Comparison of ENCODE assay signal across 10 cellular contexts in the genomic region with DNA sequence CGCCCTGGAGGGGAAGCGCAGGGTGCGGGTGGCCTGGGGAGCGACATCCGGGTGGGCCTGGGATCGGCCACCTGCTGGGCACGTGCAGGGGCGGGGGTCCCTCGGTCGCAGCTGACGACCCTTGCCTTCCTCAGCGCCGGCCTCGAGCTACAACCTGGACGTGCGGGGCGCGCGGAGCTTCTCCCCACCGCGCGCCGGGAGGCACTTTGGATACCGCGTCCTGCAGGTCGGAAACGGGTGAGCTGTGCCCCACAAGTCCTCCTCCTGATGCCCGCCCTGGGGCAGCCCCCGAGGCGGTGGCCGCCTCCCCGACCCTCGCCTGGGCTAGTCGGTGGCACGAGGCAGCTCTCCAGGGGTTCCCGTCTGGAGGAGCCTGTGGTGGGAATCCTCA. TPM values are rescaled to one million over a fixed set of nuclear protein-coding genes. Genes with fewer than 3 reads are reported as not detected.
DNase-seq lines count a peak whose midpoint lies in the region; ATAC-seq and TF ChIP-seq lines count a peak whose summit lies in the region.
"Had no signal": no experiment of that assay in that cellular context is flagged by ENCODE, and none has a peak within 500 bp of the region (broad histone marks: within the 10 kb centered on the region; RNA-seq: fewer than 3 reads in every experiment).

No MANE protein-coding gene starts in this region.

- peak overlapping the region in 3 of 4 donors; percentile 21 to 51 (median 30) for H3K4me3 ChIP-seq in esophagus squamous epithelium

- no peaks in the 10 kb centered on the region for H3K27me3 Mint-ChIP-seq in activated T-cell treated with anti-CD3 and anti-CD28 coated beads, Interleukin-2, amount 50 U/mL, for 4 hours (ENCODE audit: low read depth)
- no peaks in the 10 kb centered on the region for H3K27me3 Mint-ChIP-seq in T-helper 2 cell treated with Interferon-gamma antibody and Interleukin-4, amounts not matched to agents 5 μg/mL and 100 μg/mL, for 36 hours (ENCODE audit: low read depth)

- no peak for TF ChIP-seq CTCF in esophagus squamous epithelium (IDR thresholded peaks at IDR 0.05)

- H3K27me3 ChIP-seq in esophagus squamous epithelium, result peaks cover 0 to 36% (median 4%) of the 10 kb centered on the region in 4 donors

- peak overlapping the region; percentile 96 for H3K27ac Mint-ChIP-seq in T-helper 2 cell treated with Interferon-gamma antibody and Interleukin-4, amounts not matched to agents 5 μg/mL and 100 μg/mL, for 36 hours

- intact Hi-C loops in esophagus squamous epithelium (cut with DNase I), result no loop called here

- no peaks in the 10 kb centered on the region for H3K36me3 ChIP-seq in esophagus squamous epithelium

- 20% methylated on average over 1 of the region's 36 CpGs; no CpG with 5 or more reads in 1 of the 2 donors for WGBS in esophagus squamous epithelium, 2 donors

- peaks cover 70% of the 10 kb centered on the region for H3K4me1 Mint-ChIP-seq in activated T-cell treated with anti-CD3 and anti-CD28 coated beads, Interleukin-2, amount 50 U/mL, for 4 hours (ENCODE audit: low read depth)
- peaks cover 47% of the 10 kb centered on the region for H3K4me1 Mint-ChIP-seq in T-helper 2 cell treated with Interferon-gamma antibody and Interleukin-4, amounts not matched to agents 5 μg/mL and 100 μg/mL, for 36 hours (ENCODE audit: low read depth)

- no peak for ATAC-seq in activated T-cell treated with anti-CD3 and anti-CD28 coated beads, Interleukin-2, amount 50 U/mL, for 4 hours
- no peak for ATAC-seq in GM19395 (IDR thresholded peaks at IDR 0.05; ENCODE audit: unreplicated experiment)

- H3K9me3 ChIP-seq in esophagus squamous epithelium, result no peaks in the 10 kb centered on the region

- H3K4me1 ChIP-seq in esophagus squamous epithelium, result peaks cover 0 to 4% (median 3%) of the 10 kb centered on the region in 3 donors

- peak overlapping the region in 3 of 4 donors; percentile 10 to 57 (median 54) for H3K27ac ChIP-seq in esophagus squamous epithelium
- peak overlapping the region; percentile 17 for H3K27ac ChIP-seq in temporal lobe (ENCODE audit: low read depth, low read length)

- DNase-seq in activated T-cell treated with anti-CD3 and anti-CD28 coated beads, Interleukin-2, amount 50 U/mL, for 4 hours, result no peak
- DNase-seq in activated T-cell treated with anti-CD3 and anti-CD28 coated beads for 4 hours (no peak), esophagus squamous epithelium (lab: John Stamatoyannopoulos, UW) (no peak), GOT3 (lab: John Stamatoyannopoulos, UW) (no peak)
- DNase-seq in T-helper 2 cell treated with Interferon-gamma antibody and Interleukin-4, amounts not matched to agents 5 μg/mL and 100 μg/mL, for 36 hours (ENCODE audit: low spot score), result no peak
- DNase-seq in activated CD8-positive, alpha-beta memory T cell treated with anti-CD3 and anti-CD28 coated beads, Interleukin-2, amount 50 U/mL, for 48 hours, result no peak
- DNase-seq: glutamatergic neuron, NCI-H187 had no signal

- peaks cover 17% of the 10 kb centered on the region for H3K36me3 Mint-ChIP-seq in activated T-cell treated with anti-CD3 and anti-CD28 coated beads, Interleukin-2, amount 50 U/mL, for 4 hours (ENCODE audit: insufficient read depth)
- peaks cover 58% of the 10 kb centered on the region for H3K36me3 Mint-ChIP-seq in T-helper 2 cell treated with Interferon-gamma antibody and Interleukin-4, amounts not matched to agents 5 μg/mL and 100 μg/mL, for 36 hours (ENCODE audit: low read depth)

- no peak for TF ChIP-seq POLR2A in esophagus squamous epithelium (IDR thresholded peaks at IDR 0.05)

- peak overlapping the region; percentile 94 for H3K4me3 Mint-ChIP-seq in activated T-cell treated with anti-CD3 and anti-CD28 coated beads, Interleukin-2, amount 50 U/mL, for 4 hours
- H3K4me3 Mint-ChIP-seq in T-helper 2 cell treated with Interferon-gamma antibody and Interleukin-4, amounts not matched to agents 5 μg/mL and 100 μg/mL, for 36 hours, result peak overlapping the region; percentile 97

- H3K9me3 Mint-ChIP-seq in activated T-cell treated with anti-CD3 and anti-CD28 coated beads, Interleukin-2, amount 50 U/mL, for 4 hours, result peaks cover 3% of the 10 kb centered on the region
- no peaks in the 10 kb centered on the region for H3K9me3 Mint-ChIP-seq in T-helper 2 cell treated with Interferon-gamma antibody and Interleukin-4, amounts not matched to agents 5 μg/mL and 100 μg/mL, for 36 hours

RNA-seq across cellular contexts. Expression of a gene that starts 1.5 kb away (rescaled TPM):
- 100 to 1,000 TPM; 193 to 259 (median 220) TPM for total RNA-seq in activated T-cell treated with anti-CD3 and anti-CD28 coated beads, Interleukin-2, amount 50 U/mL, for 4 hours
- 1 to 10 TPM; 1.3 to 4.4 (median 2.4) TPM for total RNA-seq in esophagus squamous epithelium
- total RNA-seq in temporal lobe, result 1.2 TPM

RNA-seq across cellular contexts. Expression of a gene that starts 28.4 kb away (rescaled TPM):
- 10 to 100 TPM; 64.5 to 69.1 (median 67.1) TPM for total RNA-seq in activated T-cell treated with anti-CD3 and anti-CD28 coated beads, Interleukin-2, amount 50 U/mL, for 4 hours
- total RNA-seq in esophagus squamous epithelium, result 10 to 100 TPM; 17.7 to 23.5 (median 19.7) TPM
- total RNA-seq in temporal lobe, result 12.0 TPM

RNA-seq across cellular contexts. Expression of a gene that starts 44.2 kb away (rescaled TPM):
- 100 to 1,000 TPM; 226 to 283 (median 250) TPM for total RNA-seq in activated T-cell treated with anti-CD3 and anti-CD28 coated beads, Interleukin-2, amount 50 U/mL, for 4 hours
- total RNA-seq in esophagus squamous epithelium, result 10 to 100 TPM in 3 of 4 donors, 1 to 10 TPM in 1; 7.4 to 28.6 (median 22.7) TPM
- total RNA-seq in temporal lobe, result 36.1 TPM

RNA-seq across cellular contexts. Expression of a gene that starts 52.3 kb away (rescaled TPM):
- total RNA-seq in activated T-cell treated with anti-CD3 and anti-CD28 coated beads, Interleukin-2, amount 50 U/mL, for 4 hours, result 10 to 100 TPM in 2 of 3 donors, 1 to 10 TPM in 1; 9.1 to 10.7 (median 10.5) TPM
- total RNA-seq in esophagus squamous epithelium, result 10 to 100 TPM; 13.6 to 24.5 (median 20.6) TPM
- total RNA-seq in temporal lobe, result 16.5 TPM

Comparison
In these comparisons a context has a peak if more than half of its experiments do, and no peak if none do; other contexts are left out.
1. RNA of a gene that starts 1.5 kb away (total RNA-seq): 193 to 259 TPM in activated T-cell treated with anti-CD3 and anti-CD28 coated beads, Interleukin-2, amount 50 U/mL, for 4 hours; 1.3 to 4.4 TPM in esophagus squamous epithelium and 1.2 TPM in temporal lobe (single experiment); every median in the first group is over 10 times any median in the second.